In the genomic region with DNA sequence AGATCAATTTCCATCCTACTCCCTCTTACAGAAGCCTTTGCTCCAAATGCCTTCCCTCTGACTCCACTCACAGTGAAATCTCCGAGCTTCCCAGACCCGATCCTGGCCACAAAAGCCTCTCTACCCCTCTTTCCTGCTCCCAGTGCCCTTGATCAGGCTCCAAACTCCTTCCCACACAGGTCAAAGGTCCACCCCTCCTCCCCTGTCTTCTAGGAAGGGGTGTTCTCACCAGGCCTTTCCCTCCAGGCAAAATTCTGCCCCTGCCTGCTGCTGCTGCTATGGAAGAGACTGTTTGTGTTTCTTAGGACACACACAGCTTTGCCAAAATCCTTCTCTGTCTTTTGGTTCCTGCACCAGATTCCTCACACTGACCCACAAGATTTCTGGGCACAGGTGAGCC, we compare ENCODE assay signal across 10 cellular contexts.
DNase-seq lines count a peak whose midpoint lies in the region; ATAC-seq, FAIRE-seq and TF ChIP-seq lines count a peak whose summit lies in the region.
"Had no signal": no experiment of that assay in that cellular context is flagged by ENCODE, and none has a peak within 500 bp of the region (broad histone marks: within the 10 kb centered on the region; RNA-seq: fewer than 3 reads in every experiment).

No MANE protein-coding gene starts in this region.

- peak; percentile 50 for ATAC-seq in K562
- no peak for ATAC-seq in GM19467 (IDR thresholded peaks at IDR 0.05; ENCODE audit: unreplicated experiment)
- ATAC-seq: foreskin keratinocyte had no signal

- peaks cover 10% of the 10 kb centered on the region; the same call in 2 of the 3 replicates for H3K79me2 ChIP-seq in K562 (ENCODE audit: control insufficient read depth, insufficient read depth, low read length)

- no peaks in the 10 kb centered on the region for H3K9me1 ChIP-seq in K562 (ENCODE audit: control insufficient read depth, insufficient read depth, low read length)

- intact Hi-C loops in K562 (cut with micrococcal nuclease), result no loop called here

- H3K4me1 ChIP-seq in K562 (replicated peaks in 1 of 2; ENCODE audit: control insufficient read depth in 2 of 2, insufficient read depth in 2 of 2, low read length in 2 of 2), result peaks cover 4 to 31% of the 10 kb centered on the region in 2 experiments; a peak in 4 of 5 replicates
- H3K4me1 ChIP-seq in rectal smooth muscle tissue (ENCODE audit: control insufficient read depth, insufficient read depth, low read length), result peaks cover 19% of the 10 kb centered on the region

- no peaks in the 10 kb centered on the region for H3K9me3 ChIP-seq in K562 (replicated peaks; ENCODE audit: control insufficient read depth, insufficient read depth, low read depth, low read length)

- CTCF ChIA-PET in K562 (lab: Yijun Ruan, JAX; ENCODE audit: low intra/inter-chr PET ratio), result no interaction called here

- no peak overlapping the region for H3K27ac ChIP-seq in K562 (ENCODE audit: extremely low read depth, low read depth, low read length)
- H3K27ac ChIP-seq in rectal smooth muscle tissue (ENCODE audit: low read depth, low read length), result peak overlapping the region; percentile 88
- H3K27ac ChIP-seq: foreskin keratinocyte had no signal

- TF ChIP-seq RAD21 in K562 (CRISPR knock-in tag; conservative IDR thresholded peaks at IDR 0.05 in 1 of 2, IDR thresholded peaks at IDR 0.05 in 1 of 2), result no peak

- H3K27me3 ChIP-seq in K562 (ENCODE audit: control insufficient read depth in 2 of 2, insufficient read depth in 2 of 2, low read length in 2 of 2) (no peaks in the 10 kb centered on the region), rectal smooth muscle tissue (ENCODE audit: control insufficient read depth, insufficient read depth, low read length) (no peaks in the 10 kb centered on the region)

- whole genome bisulfite sequencing in K562 (ENCODE audit: insufficient coverage, low coverage, missing lambda C conversion rate), result 28% methylated on average over 2 of the region's 2 CpGs

- no peak for TF ChIP-seq EP300 in K562 (IDR thresholded peaks at IDR 0.05; ENCODE audit: low read length)

- H2AFZ ChIP-seq in K562 (ENCODE audit: low read depth, low read length), result peak overlapping the region; percentile 68

- no peak overlapping the region for H3K4me3 ChIP-seq in K562
- no peak overlapping the region for H3K4me3 ChIP-seq in rectal smooth muscle tissue (ENCODE audit: low read length)

- peak overlapping the region; percentile 32; the same call in 1 of the 2 replicates for H3K4me2 ChIP-seq in K562 (ENCODE audit: insufficient read depth, low read length)

- no peak for TF ChIP-seq POLR2A in K562 (conservative IDR thresholded peaks at IDR 0.05)

- no peak for TF ChIP-seq CTCF in K562 (IDR thresholded peaks at IDR 0.05 in 2 of 3, conservative IDR thresholded peaks at IDR 0.05 in 1 of 3; ENCODE audit: insufficient read depth in 2 of 3, low read depth in 1 of 3, low read length in 3 of 3)

- peak; percentile 63 for FAIRE-seq in K562 (lab: Jason Lieb, UNC)

- in situ Hi-C loops in K562 (cut with MboI), result no loop called here

- BruUV-seq in K562 (replicated peaks; lab: Mats Ljungman, UMichigan), result no TSS peak

- H3K36me3 ChIP-seq in K562 (ENCODE audit: control insufficient read depth, insufficient read depth, low read length), result no peaks in the 10 kb centered on the region
- H3K36me3 ChIP-seq in rectal smooth muscle tissue (ENCODE audit: control insufficient read depth, insufficient read depth, low read length), result no peaks in the 10 kb centered on the region

- DNase-seq in Daoy (ENCODE audit: low read depth) (peak; percentile 52), K562 (ENCODE audit: extremely low read depth in 1 of 4, low spot score in 3 of 4) (peak in 2 of 4 experiments; percentile 19 to 53), hepatic stellate cell (ENCODE audit: low spot score) (peak; percentile 4), GM19240 (ENCODE audit: insufficient read length, low spot score) (no peak), epidermal melanocyte (ENCODE audit: insufficient read length, low spot score) (no peak)
- DNase-seq in activated CD4-positive, CD25-positive, alpha-beta regulatory T cell (lab: John Stamatoyannopoulos, UW), result no peak
- DNase-seq: foreskin keratinocyte, NCI-H774 had no signal

- H4K20me1 ChIP-seq in K562 (replicated peaks; ENCODE audit: control insufficient read depth, insufficient read depth, low read length), result no peaks in the 10 kb centered on the region

- POLR2A ChIA-PET in K562 (lab: Yijun Ruan, JAX), result no interaction called here

- peak overlapping the region in 1 of 2 experiments; percentile 58; a peak in 1 of 4 replicates for H3K9ac ChIP-seq in K562 (ENCODE audit: insufficient read depth in 1 of 2, low read depth in 2 of 2, low read length in 2 of 2)
- no peak overlapping the region for H3K9ac ChIP-seq in rectal smooth muscle tissue (ENCODE audit: low read length)

TF ChIP-seq in K562, 482 proteins besides CTCF, POLR2A, EP300 and RAD21:
- TF ChIP-seq NR2C2 (CRISPR knock-in tag; IDR thresholded peaks at IDR 0.05), result no peak
- TF ChIP-seq NR2C2 (tag; IDR thresholded peaks at IDR 0.05), result peak; percentile 26; the same call in 1 of the 2 replicates
- peak; percentile 32; the same call in 1 of the 2 replicates for TF ChIP-seq NR2C1 (IDR thresholded peaks at IDR 0.05)
- peak; percentile 51; the same call in 1 of the 2 replicates for TF ChIP-seq NR2C1 (tag; IDR thresholded peaks at IDR 0.05)
- TF ChIP-seq, protein P1, sequence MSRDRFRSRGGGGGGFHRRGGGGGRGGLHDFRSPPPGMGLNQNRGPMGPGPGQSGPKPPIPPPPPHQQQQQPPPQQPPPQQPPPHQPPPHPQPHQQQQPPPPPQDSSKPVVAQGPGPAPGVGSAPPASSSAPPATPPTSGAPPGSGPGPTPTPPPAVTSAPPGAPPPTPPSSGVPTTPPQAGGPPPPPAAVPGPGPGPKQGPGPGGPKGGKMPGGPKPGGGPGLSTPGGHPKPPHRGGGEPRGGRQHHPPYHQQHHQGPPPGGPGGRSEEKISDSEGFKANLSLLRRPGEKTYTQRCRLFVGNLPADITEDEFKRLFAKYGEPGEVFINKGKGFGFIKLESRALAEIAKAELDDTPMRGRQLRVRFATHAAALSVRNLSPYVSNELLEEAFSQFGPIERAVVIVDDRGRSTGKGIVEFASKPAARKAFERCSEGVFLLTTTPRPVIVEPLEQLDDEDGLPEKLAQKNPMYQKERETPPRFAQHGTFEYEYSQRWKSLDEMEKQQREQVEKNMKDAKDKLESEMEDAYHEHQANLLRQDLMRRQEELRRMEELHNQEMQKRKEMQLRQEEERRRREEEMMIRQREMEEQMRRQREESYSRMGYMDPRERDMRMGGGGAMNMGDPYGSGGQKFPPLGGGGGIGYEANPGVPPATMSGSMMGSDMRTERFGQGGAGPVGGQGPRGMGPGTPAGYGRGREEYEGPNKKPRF (IDR thresholded peaks at IDR 0.05; ENCODE audit: low read depth, low read length), result no peak
- TF ChIP-seq LCOR (CRISPR knock-in tag; IDR thresholded peaks at IDR 0.05), result no peak
- no peak for TF ChIP-seq ZC3H8 (IDR thresholded peaks at IDR 0.05)
- peak; percentile 33; the same call in 1 of the 2 replicates for TF ChIP-seq EGR1 (conservative IDR thresholded peaks at IDR 0.05)

Comparison
In these comparisons a context has a peak if more than half of its experiments do, and no peak if none do; other contexts are left out.
1. DNase-seq: peak in Daoy (single experiment) and hepatic stellate cell (single experiment); none in GM19240 (single experiment), epidermal melanocyte (single experiment) and activated CD4-positive, CD25-positive, alpha-beta regulatory T cell (0 of 4).